21 cellular contexts compared by ENCODE assay signal in genomic region chr12:130429656-130430505, GRCh38.
"Had no signal": no experiment of that assay in that cellular context is flagged by ENCODE, and none has a peak within 500 bp of the region (broad histone marks: within the 10 kb centered on the region; RNA-seq: fewer than 3 reads in every experiment).

No MANE protein-coding gene starts in this region.

- H3K36me3 Mint-ChIP-seq: memory B cell; naive thymus-derived CD4-positive, alpha-beta T cell; T-cell had no signal

- H3K4me3 Mint-ChIP-seq: activated CD4-positive, alpha-beta T cell treated with anti-CD3 and anti-CD28 coated beads, Interleukin-2, amount 10 ng/mL, durations not matched to agents 24 days and 14 days; activated CD8-positive, alpha-beta T cell treated with anti-CD3 and anti-CD28 coated beads for 36 hours; activated naive CD8-positive, alpha-beta T cell treated with anti-CD3 and anti-CD28 coated beads, Interleukin-2, amount 50 U/mL, for 24 hours; activated T-helper 17 cell treated with anti-CD3 and anti-CD28 coated beads, Interleukin-2, amount 50 U/mL, for 72 hours; brain; central memory CD8-positive, alpha-beta T cell; memory B cell; naive thymus-derived CD4-positive, alpha-beta T cell; stimulated activated naive CD8-positive, alpha-beta T cell treated with anti-CD3 and anti-CD28 coated beads, Interleukin-15, Interleukin-2, amounts not matched to agents 100 ng/mL and 50 ng/mL, for 24 hours; T-cell had no signal

- H3K27ac Mint-ChIP-seq: activated CD4-positive, alpha-beta T cell treated with anti-CD3 and anti-CD28 coated beads, Interleukin-2, amount 10 ng/mL, durations not matched to agents 24 days and 14 days; activated CD8-positive, alpha-beta T cell treated with anti-CD3 and anti-CD28 coated beads for 36 hours; activated naive CD8-positive, alpha-beta T cell treated with anti-CD3 and anti-CD28 coated beads, Interleukin-2, amount 50 U/mL, for 24 hours; activated T-helper 17 cell treated with anti-CD3 and anti-CD28 coated beads, Interleukin-2, amount 50 U/mL, for 72 hours; memory B cell; naive thymus-derived CD4-positive, alpha-beta T cell; stimulated activated naive CD8-positive, alpha-beta T cell treated with anti-CD3 and anti-CD28 coated beads, Interleukin-15, Interleukin-2, amounts not matched to agents 100 ng/mL and 50 ng/mL, for 24 hours; T-cell had no signal

- H3K27ac ChIP-seq: gastrocnemius medialis, heart left ventricle, skin epidermis, testis had no signal

- DNase-seq: activated CD4-positive, alpha-beta T cell treated with anti-CD3 and anti-CD28 coated beads, Interleukin-2, amount 10 ng/mL, durations not matched to agents 24 days and 14 days; activated CD4-positive, CD25-positive, alpha-beta regulatory T cell; activated CD8-positive, alpha-beta T cell treated with anti-CD3 and anti-CD28 coated beads for 36 hours; activated naive CD4-positive, alpha-beta T cell treated with Interleukin-2 at 50 U/mL for 16 hours; activated naive CD8-positive, alpha-beta T cell treated with anti-CD3 and anti-CD28 coated beads, Interleukin-2, amount 50 U/mL, for 24 hours; activated T-cell treated with anti-CD3 and anti-CD28 coated beads, Interleukin-2, amount 50 U/mL, for 1 hour; cortex of kidney; gastrocnemius medialis; heart left ventricle; left ventricle myocardium superior; naive thymus-derived CD4-positive, alpha-beta T cell; stimulated activated CD4-positive, alpha-beta T cell treated with anti-CD3 and anti-CD28 coated beads, Interleukin-15, amount 100 ng/mL, for 24 hours; stimulated activated CD4-positive, alpha-beta T cell treated with anti-CD3 and anti-CD28 coated beads, Interleukin-2, amount 100 ng/mL, for 48 hours; T-cell; testis had no signal

- H3K9me3 Mint-ChIP-seq: activated CD4-positive, alpha-beta T cell treated with anti-CD3 and anti-CD28 coated beads, Interleukin-2, amount 10 ng/mL, durations not matched to agents 24 days and 14 days; activated naive CD8-positive, alpha-beta T cell treated with anti-CD3 and anti-CD28 coated beads, Interleukin-2, amount 50 U/mL, for 24 hours; activated T-helper 17 cell treated with anti-CD3 and anti-CD28 coated beads, Interleukin-2, amount 50 U/mL, for 72 hours; central memory CD8-positive, alpha-beta T cell; memory B cell; T-cell had no signal

- H3K4me1 Mint-ChIP-seq: activated CD4-positive, alpha-beta T cell treated with anti-CD3 and anti-CD28 coated beads, Interleukin-2, amount 10 ng/mL, durations not matched to agents 24 days and 14 days; activated naive CD8-positive, alpha-beta T cell treated with anti-CD3 and anti-CD28 coated beads, Interleukin-2, amount 50 U/mL, for 24 hours; activated T-helper 17 cell treated with anti-CD3 and anti-CD28 coated beads, Interleukin-2, amount 50 U/mL, for 72 hours; central memory CD8-positive, alpha-beta T cell; memory B cell; naive thymus-derived CD4-positive, alpha-beta T cell; T-cell had no signal

- H3K36me3 ChIP-seq: gastrocnemius medialis, heart left ventricle had no signal

- H3K9me3 ChIP-seq: gastrocnemius medialis, testis had no signal

- H3K4me1 ChIP-seq: gastrocnemius medialis, heart left ventricle, testis had no signal

- H3K4me3 ChIP-seq: gastrocnemius medialis, heart left ventricle, skin epidermis, testis had no signal

- H3K27me3 ChIP-seq: gastrocnemius medialis, heart left ventricle, testis had no signal

- H3K27me3 Mint-ChIP-seq: activated CD4-positive, alpha-beta T cell treated with anti-CD3 and anti-CD28 coated beads, Interleukin-2, amount 10 ng/mL, durations not matched to agents 24 days and 14 days; activated CD8-positive, alpha-beta T cell treated with anti-CD3 and anti-CD28 coated beads for 36 hours; activated naive CD8-positive, alpha-beta T cell treated with anti-CD3 and anti-CD28 coated beads, Interleukin-2, amount 50 U/mL, for 24 hours; activated T-helper 17 cell treated with anti-CD3 and anti-CD28 coated beads, Interleukin-2, amount 50 U/mL, for 72 hours; brain; central memory CD8-positive, alpha-beta T cell; memory B cell; stimulated activated naive CD8-positive, alpha-beta T cell treated with anti-CD3 and anti-CD28 coated beads, Interleukin-15, Interleukin-2, amounts not matched to agents 100 ng/mL and 50 ng/mL, for 24 hours; T-cell had no signal
